Comparison of ENCODE assay signal across 1 cellular context in the genomic region with DNA sequence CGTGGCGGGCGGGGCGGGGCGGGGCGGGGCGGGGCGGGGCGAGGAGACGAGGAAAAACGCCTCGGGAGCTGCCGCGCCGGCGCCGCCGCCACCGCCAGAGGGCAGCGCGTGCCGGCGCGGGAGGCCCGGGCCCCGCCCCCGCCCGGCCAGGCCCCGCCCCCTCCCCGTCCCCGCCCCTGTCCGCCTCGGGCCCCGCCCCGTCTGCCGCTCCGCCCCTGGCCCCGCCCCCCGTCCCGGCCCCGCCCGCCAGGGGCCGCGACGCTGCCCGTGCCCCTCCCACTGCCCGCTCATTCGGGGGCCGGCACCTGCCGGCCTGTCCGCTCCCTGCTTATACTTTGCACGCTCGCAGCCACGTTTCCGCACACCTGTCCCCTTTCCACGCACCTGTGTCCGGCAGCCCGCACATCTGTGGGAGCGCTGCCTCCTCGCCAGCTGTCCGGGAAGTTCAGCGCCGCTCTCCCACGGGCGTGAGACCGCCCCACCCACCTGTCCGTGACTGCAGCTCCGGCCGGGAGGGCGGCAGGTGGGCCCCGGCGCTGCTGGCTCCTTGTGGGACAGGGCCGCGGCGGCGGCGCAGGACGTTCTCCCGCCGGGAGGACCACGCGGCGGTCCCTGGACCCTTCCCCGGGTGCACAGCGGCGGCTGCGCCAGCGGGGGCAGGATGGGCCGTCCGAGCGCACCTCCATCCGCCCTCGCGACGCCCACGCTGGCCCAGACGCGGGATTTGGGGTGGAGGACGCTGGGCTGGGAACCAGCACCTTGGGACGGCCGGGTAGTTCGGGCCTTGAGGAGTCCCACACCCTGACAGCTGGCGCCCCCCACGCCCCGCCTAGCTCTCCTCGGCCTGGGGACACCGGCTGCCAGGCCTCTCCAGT.
TF ChIP-seq lines count a peak whose summit lies in the region.

No MANE protein-coding gene starts in this region.

TF ChIP-seq in K562, 482 proteins besides CTCF, POLR2A, EP300 and RAD21 (continued from another document and continues in another):
- TF ChIP-seq, protein P1, sequence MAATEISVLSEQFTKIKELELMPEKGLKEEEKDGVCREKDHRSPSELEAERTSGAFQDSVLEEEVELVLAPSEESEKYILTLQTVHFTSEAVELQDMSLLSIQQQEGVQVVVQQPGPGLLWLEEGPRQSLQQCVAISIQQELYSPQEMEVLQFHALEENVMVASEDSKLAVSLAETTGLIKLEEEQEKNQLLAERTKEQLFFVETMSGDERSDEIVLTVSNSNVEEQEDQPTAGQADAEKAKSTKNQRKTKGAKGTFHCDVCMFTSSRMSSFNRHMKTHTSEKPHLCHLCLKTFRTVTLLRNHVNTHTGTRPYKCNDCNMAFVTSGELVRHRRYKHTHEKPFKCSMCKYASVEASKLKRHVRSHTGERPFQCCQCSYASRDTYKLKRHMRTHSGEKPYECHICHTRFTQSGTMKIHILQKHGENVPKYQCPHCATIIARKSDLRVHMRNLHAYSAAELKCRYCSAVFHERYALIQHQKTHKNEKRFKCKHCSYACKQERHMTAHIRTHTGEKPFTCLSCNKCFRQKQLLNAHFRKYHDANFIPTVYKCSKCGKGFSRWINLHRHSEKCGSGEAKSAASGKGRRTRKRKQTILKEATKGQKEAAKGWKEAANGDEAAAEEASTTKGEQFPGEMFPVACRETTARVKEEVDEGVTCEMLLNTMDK (IDR thresholded peaks at IDR 0.05; ENCODE audit: borderline replicate concordance, insufficient read depth, low read depth, low read length, poor library complexity, severe bottlenecking) = peak; percentile 73
- TF ChIP-seq ZBTB7A (IDR thresholded peaks at IDR 0.05; ENCODE audit: borderline replicate concordance, control insufficient read depth, low read depth, low read length) (peak; percentile 80), SMAD4 (CRISPR knock-in tag; conservative IDR thresholded peaks at IDR 0.05) (peak; percentile 77), CAMTA2 (CRISPR knock-in tag; conservative IDR thresholded peaks at IDR 0.05) (0 out of 2 replicates have a peak, but pooled peaks have one; percentile 13), PHF8 (IDR thresholded peaks at IDR 0.05; ENCODE audit: borderline replicate concordance, low read length) (peak; percentile 39; the same call in 1 of the 2 replicates), TAF7 (tag; IDR thresholded peaks at IDR 0.05) (no peak), RBFOX2 (IDR thresholded peaks at IDR 0.05; ENCODE audit: low read depth, low read length) (peak; percentile 58), ARID1B (IDR thresholded peaks at IDR 0.05) (no peak), HDAC1 (IDR thresholded peaks at IDR 0.05) (peak in 1 of 2 experiments; percentile 66; a peak in 1 of 4 replicates), KAT7 (CRISPR knock-in tag; IDR thresholded peaks at IDR 0.05; ENCODE audit: borderline replicate concordance) (0 out of 2 replicates have a peak, but pooled peaks have one; percentile 40), TEAD1 (CRISPR knock-in tag; IDR thresholded peaks at IDR 0.05) (peak in 1 of 2 experiments; percentile 19; a peak in 1 of 4 replicates), XRCC4 (IDR thresholded peaks at IDR 0.05; ENCODE audit: extremely low read depth, insufficient read depth, insufficient read length) (no peak), ZFX (CRISPR knock-in tag; IDR thresholded peaks at IDR 0.05) (peak; percentile 35), STAG1 (CRISPR knock-in tag; IDR thresholded peaks at IDR 0.05; ENCODE audit: borderline replicate concordance) (0 out of 2 replicates have a peak, but pooled peaks have one; percentile 26), TARDBP (IDR thresholded peaks at IDR 0.05) (0 out of 2 replicates have a peak, but pooled peaks have one; percentile 28), POLR2G (IDR thresholded peaks at IDR 0.05; ENCODE audit: low read depth, low read length) (peak; percentile 65), FIP1L1 (IDR thresholded peaks at IDR 0.05; ENCODE audit: low read depth, low read length, poor library complexity, severe bottlenecking) (peak; percentile 30), CTBP1 (IDR thresholded peaks at IDR 0.05; ENCODE audit: borderline replicate concordance) (peak; percentile 76), ZNF780A (CRISPR knock-in tag; IDR thresholded peaks at IDR 0.05) (no peak), MAFF (IDR thresholded peaks at IDR 0.05; ENCODE audit: low read length) (no peak), KDM5B (IDR thresholded peaks at IDR 0.05; ENCODE audit: insufficient replicate concordance, low read depth, low read length) (peak; percentile 62), NRF1 (conservative IDR thresholded peaks at IDR 0.05 in 1 of 2, IDR thresholded peaks at IDR 0.05 in 1 of 2) (peak; percentile 85 to 87), MCM3 (IDR thresholded peaks at IDR 0.05) (no peak), BHLHE40 (IDR thresholded peaks at IDR 0.05; ENCODE audit: low read length) (peak; percentile 68), SIN3A (IDR thresholded peaks at IDR 0.05; ENCODE audit: borderline replicate concordance in 2 of 2, control insufficient read depth in 1 of 2, low read depth in 2 of 2, low read length in 2 of 2) (0 out of 4 replicates have a peak, but pooled peaks of 1 of the 2 experiments have one; percentile 41)
- TF ChIP-seq, protein P2, sequence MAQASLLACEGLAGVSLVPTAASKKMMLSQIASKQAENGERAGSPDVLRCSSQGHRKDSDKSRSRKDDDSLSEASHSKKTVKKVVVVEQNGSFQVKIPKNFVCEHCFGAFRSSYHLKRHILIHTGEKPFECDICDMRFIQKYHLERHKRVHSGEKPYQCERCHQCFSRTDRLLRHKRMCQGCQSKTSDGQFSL (CRISPR knock-in tag; IDR thresholded peaks at IDR 0.05) = peak; percentile 36; the same call in 1 of the 2 replicates
- TF ChIP-seq, protein P2 (tag; IDR thresholded peaks at IDR 0.05) = no peak
- TF ChIP-seq, protein P3, sequence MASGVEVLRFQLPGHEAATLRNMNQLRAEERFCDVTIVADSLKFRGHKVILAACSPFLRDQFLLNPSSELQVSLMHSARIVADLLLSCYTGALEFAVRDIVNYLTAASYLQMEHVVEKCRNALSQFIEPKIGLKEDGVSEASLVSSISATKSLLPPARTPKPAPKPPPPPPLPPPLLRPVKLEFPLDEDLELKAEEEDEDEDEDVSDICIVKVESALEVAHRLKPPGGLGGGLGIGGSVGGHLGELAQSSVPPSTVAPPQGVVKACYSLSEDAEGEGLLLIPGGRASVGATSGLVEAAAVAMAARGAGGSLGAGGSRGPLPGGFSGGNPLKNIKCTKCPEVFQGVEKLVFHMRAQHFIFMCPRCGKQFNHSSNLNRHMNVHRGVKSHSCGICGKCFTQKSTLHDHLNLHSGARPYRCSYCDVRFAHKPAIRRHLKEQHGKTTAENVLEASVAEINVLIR (CRISPR knock-in tag; IDR thresholded peaks at IDR 0.05) = no peak
- TF ChIP-seq, protein P4, sequence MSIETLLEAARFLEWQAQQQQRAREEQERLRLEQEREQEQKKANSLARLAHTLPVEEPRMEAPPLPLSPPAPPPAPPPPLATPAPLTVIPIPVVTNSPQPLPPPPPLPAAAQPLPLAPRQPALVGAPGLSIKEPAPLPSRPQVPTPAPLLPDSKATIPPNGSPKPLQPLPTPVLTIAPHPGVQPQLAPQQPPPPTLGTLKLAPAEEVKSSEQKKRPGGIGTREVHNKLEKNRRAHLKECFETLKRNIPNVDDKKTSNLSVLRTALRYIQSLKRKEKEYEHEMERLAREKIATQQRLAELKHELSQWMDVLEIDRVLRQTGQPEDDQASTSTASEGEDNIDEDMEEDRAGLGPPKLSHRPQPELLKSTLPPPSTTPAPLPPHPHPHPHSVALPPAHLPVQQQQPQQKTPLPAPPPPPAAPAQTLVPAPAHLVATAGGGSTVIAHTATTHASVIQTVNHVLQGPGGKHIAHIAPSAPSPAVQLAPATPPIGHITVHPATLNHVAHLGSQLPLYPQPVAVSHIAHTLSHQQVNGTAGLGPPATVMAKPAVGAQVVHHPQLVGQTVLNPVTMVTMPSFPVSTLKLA (conservative IDR thresholded peaks at IDR 0.05) = peak in 1 of 2 experiments; percentile 55; a peak in 1 of 4 replicates
- TF ChIP-seq, protein P5, sequence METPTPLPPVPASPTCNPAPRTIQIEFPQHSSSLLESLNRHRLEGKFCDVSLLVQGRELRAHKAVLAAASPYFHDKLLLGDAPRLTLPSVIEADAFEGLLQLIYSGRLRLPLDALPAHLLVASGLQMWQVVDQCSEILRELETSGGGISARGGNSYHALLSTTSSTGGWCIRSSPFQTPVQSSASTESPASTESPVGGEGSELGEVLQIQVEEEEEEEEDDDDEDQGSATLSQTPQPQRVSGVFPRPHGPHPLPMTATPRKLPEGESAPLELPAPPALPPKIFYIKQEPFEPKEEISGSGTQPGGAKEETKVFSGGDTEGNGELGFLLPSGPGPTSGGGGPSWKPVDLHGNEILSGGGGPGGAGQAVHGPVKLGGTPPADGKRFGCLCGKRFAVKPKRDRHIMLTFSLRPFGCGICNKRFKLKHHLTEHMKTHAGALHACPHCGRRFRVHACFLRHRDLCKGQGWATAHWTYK (CRISPR knock-in tag; IDR thresholded peaks at IDR 0.05) = 0 out of 2 replicates have a peak, but pooled peaks have one; percentile 67
- TF ChIP-seq, protein P6, sequence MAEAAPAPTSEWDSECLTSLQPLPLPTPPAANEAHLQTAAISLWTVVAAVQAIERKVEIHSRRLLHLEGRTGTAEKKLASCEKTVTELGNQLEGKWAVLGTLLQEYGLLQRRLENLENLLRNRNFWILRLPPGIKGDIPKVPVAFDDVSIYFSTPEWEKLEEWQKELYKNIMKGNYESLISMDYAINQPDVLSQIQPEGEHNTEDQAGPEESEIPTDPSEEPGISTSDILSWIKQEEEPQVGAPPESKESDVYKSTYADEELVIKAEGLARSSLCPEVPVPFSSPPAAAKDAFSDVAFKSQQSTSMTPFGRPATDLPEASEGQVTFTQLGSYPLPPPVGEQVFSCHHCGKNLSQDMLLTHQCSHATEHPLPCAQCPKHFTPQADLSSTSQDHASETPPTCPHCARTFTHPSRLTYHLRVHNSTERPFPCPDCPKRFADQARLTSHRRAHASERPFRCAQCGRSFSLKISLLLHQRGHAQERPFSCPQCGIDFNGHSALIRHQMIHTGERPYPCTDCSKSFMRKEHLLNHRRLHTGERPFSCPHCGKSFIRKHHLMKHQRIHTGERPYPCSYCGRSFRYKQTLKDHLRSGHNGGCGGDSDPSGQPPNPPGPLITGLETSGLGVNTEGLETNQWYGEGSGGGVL (CRISPR knock-in tag; IDR thresholded peaks at IDR 0.05) = no peak
- TF ChIP-seq, protein P7, sequence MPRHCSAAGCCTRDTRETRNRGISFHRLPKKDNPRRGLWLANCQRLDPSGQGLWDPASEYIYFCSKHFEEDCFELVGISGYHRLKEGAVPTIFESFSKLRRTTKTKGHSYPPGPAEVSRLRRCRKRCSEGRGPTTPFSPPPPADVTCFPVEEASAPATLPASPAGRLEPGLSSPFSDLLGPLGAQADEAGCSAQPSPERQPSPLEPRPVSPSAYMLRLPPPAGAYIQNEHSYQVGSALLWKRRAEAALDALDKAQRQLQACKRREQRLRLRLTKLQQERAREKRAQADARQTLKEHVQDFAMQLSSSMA (CRISPR knock-in tag; IDR thresholded peaks at IDR 0.05) = 0 out of 2 replicates have a peak, but pooled peaks have one; percentile 39
- TF ChIP-seq, protein P8, sequence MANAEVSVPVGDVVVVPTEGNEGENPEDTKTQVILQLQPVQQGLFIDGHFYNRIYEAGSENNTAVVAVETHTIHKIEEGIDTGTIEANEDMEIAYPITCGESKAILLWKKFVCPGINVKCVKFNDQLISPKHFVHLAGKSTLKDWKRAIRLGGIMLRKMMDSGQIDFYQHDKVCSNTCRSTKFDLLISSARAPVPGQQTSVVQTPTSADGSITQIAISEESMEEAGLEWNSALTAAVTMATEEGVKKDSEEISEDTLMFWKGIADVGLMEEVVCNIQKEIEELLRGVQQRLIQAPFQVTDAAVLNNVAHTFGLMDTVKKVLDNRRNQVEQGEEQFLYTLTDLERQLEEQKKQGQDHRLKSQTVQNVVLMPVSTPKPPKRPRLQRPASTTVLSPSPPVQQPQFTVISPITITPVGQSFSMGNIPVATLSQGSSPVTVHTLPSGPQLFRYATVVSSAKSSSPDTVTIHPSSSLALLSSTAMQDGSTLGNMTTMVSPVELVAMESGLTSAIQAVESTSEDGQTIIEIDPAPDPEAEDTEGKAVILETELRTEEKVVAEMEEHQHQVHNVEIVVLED (CRISPR knock-in tag; IDR thresholded peaks at IDR 0.05) = 0 out of 2 replicates have a peak, but pooled peaks have one; percentile 39
- TF ChIP-seq, protein P9, sequence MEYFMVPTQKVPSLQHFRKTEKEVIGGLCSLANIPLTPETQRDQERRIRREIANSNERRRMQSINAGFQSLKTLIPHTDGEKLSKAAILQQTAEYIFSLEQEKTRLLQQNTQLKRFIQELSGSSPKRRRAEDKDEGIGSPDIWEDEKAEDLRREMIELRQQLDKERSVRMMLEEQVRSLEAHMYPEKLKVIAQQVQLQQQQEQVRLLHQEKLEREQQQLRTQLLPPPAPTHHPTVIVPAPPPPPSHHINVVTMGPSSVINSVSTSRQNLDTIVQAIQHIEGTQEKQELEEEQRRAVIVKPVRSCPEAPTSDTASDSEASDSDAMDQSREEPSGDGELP (CRISPR knock-in tag; IDR thresholded peaks at IDR 0.05; ENCODE audit: borderline replicate concordance) = peak; percentile 62
- TF ChIP-seq, protein P10, sequence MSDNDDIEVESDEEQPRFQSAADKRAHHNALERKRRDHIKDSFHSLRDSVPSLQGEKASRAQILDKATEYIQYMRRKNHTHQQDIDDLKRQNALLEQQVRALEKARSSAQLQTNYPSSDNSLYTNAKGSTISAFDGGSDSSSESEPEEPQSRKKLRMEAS (CRISPR knock-in tag; IDR thresholded peaks at IDR 0.05) = peak; percentile 85
- TF ChIP-seq, protein P11, sequence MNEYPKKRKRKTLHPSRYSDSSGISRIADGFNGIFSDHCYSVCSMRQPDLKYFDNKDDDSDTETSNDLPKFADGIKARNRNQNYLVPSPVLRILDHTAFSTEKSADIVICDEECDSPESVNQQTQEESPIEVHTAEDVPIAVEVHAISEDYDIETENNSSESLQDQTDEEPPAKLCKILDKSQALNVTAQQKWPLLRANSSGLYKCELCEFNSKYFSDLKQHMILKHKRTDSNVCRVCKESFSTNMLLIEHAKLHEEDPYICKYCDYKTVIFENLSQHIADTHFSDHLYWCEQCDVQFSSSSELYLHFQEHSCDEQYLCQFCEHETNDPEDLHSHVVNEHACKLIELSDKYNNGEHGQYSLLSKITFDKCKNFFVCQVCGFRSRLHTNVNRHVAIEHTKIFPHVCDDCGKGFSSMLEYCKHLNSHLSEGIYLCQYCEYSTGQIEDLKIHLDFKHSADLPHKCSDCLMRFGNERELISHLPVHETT (CRISPR knock-in tag; conservative IDR thresholded peaks at IDR 0.05 in 1 of 2, IDR thresholded peaks at IDR 0.05 in 1 of 2) = peak in 1 of 2 experiments; percentile 73; a peak in 1 of 4 replicates
- TF ChIP-seq, protein P12, sequence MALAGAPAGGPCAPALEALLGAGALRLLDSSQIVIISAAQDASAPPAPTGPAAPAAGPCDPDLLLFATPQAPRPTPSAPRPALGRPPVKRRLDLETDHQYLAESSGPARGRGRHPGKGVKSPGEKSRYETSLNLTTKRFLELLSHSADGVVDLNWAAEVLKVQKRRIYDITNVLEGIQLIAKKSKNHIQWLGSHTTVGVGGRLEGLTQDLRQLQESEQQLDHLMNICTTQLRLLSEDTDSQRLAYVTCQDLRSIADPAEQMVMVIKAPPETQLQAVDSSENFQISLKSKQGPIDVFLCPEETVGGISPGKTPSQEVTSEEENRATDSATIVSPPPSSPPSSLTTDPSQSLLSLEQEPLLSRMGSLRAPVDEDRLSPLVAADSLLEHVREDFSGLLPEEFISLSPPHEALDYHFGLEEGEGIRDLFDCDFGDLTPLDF (CRISPR knock-in tag; IDR thresholded peaks at IDR 0.05) = peak; percentile 57; the same call in 1 of the 2 replicates
